ENCODE assay signal across 9 cellular contexts in genomic region chr16:84741351-84741791, GRCh38. TPM values are rescaled to one million over a fixed set of nuclear protein-coding genes. Genes with fewer than 3 reads are reported as not detected.
DNase-seq lines count a peak whose midpoint lies in the region; ATAC-seq and TF ChIP-seq lines count a peak whose summit lies in the region.
"Had no signal": no experiment of that assay in that cellular context is flagged by ENCODE, and none has a peak within 500 bp of the region (broad histone marks: within the 10 kb centered on the region; RNA-seq: fewer than 3 reads in every experiment).

No MANE protein-coding gene starts in this region.

- no peaks in the 10 kb centered on the region for H3K27me3 Mint-ChIP-seq in activated naive CD4-positive, alpha-beta T cell treated with anti-CD3 and anti-CD28 coated beads for 36 hours (ENCODE audit: low read depth)

- H3K4me1 Mint-ChIP-seq in activated naive CD4-positive, alpha-beta T cell treated with anti-CD3 and anti-CD28 coated beads for 36 hours (ENCODE audit: low read depth): peaks cover 36% of the 10 kb centered on the region

- H3K9me3 ChIP-seq in gastroesophageal sphincter (no peaks in the 10 kb centered on the region), stomach (no peaks in the 10 kb centered on the region)

- intact Hi-C loops in activated naive CD4-positive, alpha-beta T cell treated with anti-CD3 and anti-CD28 coated beads for 36 hours (cut with micrococcal nuclease): no loop called here
- intact Hi-C loops in stomach (cut with DNase I; ENCODE audit: low total_unique reads): no loop called here

- TF ChIP-seq POLR2A in gastroesophageal sphincter (IDR thresholded peaks at IDR 0.05) (no peak), stomach (IDR thresholded peaks at IDR 0.05) (no peak)

- H3K36me3 ChIP-seq in gastroesophageal sphincter (peaks cover 0 to 13% of the 10 kb centered on the region in 2 donors), stomach (peaks cover 9 to 26% (median 20%) of the 10 kb centered on the region in 4 donors)

- H3K9me3 Mint-ChIP-seq in activated naive CD4-positive, alpha-beta T cell treated with anti-CD3 and anti-CD28 coated beads for 36 hours: no peaks in the 10 kb centered on the region

- WGBS in gastroesophageal sphincter (ENCODE audit: low coverage in 1 of 2), 2 donors: 0 to 5% methylated on average over 2 of the region's 2 CpGs
- 9 to 21% (median 10%) methylated on average over 2 of the region's 2 CpGs for WGBS in stomach, 5 donors

- no peak for TF ChIP-seq CTCF in gastroesophageal sphincter (IDR thresholded peaks at IDR 0.05)
- TF ChIP-seq CTCF in stomach (IDR thresholded peaks at IDR 0.05): no peak
- no peak for TF ChIP-seq CTCF in coronary artery (IDR thresholded peaks at IDR 0.05)

- H3K4me1 ChIP-seq in gastroesophageal sphincter: peaks cover 20 to 70% (median 32%) of the 10 kb centered on the region in 3 donors
- H3K4me1 ChIP-seq in stomach: peaks cover 48 to 76% (median 64%) of the 10 kb centered on the region in 4 donors

- peak; percentile 10 for ATAC-seq in gastroesophageal sphincter

- H3K36me3 Mint-ChIP-seq in activated naive CD4-positive, alpha-beta T cell treated with anti-CD3 and anti-CD28 coated beads for 36 hours (ENCODE audit: low read depth): peaks cover 19% of the 10 kb centered on the region

- DNase-seq in activated naive CD4-positive, alpha-beta T cell treated with anti-CD3 and anti-CD28 coated beads for 36 hours: peak; percentile 45
- DNase-seq in activated naive CD4-positive, alpha-beta T cell (lab: John Stamatoyannopoulos, UW): no peak
- DNase-seq in SK-MEL-5 (ENCODE audit: low read depth, low spot score) (peak; percentile 32), stomach (no peak), coronary artery (ENCODE audit: low spot score) (no peak), middle frontal gyrus (ENCODE audit: extremely low spot score, low spot score) (no peak)
- no peak for DNase-seq in activated effector memory CD4-positive, alpha-beta T cell treated with anti-CD3 and anti-CD28 coated beads, Interleukin-2, amount 50 U/mL, for 16 hours
- DNase-seq: stimulated activated CD4-positive, alpha-beta T cell treated with anti-CD3 and anti-CD28 coated beads, Interleukin-2, amount 100 ng/mL, for 48 hours had no signal

- no peak for TF ChIP-seq EP300 in gastroesophageal sphincter (IDR thresholded peaks at IDR 0.05)
- TF ChIP-seq EP300 in stomach (IDR thresholded peaks at IDR 0.05): no peak

- CTCF ChIA-PET in activated naive CD4-positive, alpha-beta T cell treated with anti-CD3 and anti-CD28 coated beads for 36 hours (lab: Charles Lee): interaction anchor here (0.5 to 7.8 kb wide), 4 partner anchors 12 to 117 kb away, joined by 3 to 124 read pairs (median 40); no protein-coding TSS in a partner anchor

- H3K27ac ChIP-seq in gastroesophageal sphincter (peak overlapping the region; percentile 27 to 69 (median 40)), stomach (peak overlapping the region in 3 of 5 donors; percentile 32 to 49 (median 45)), coronary artery (no peak overlapping the region)

- H3K27me3 ChIP-seq in gastroesophageal sphincter: no peaks in the 10 kb centered on the region
- no peaks in the 10 kb centered on the region for H3K27me3 ChIP-seq in stomach

- in situ Hi-C loops in SK-MEL-5 (cut with HindIII; ENCODE audit: low pct_unique_long_range_greater_than_20kb, low sequenced_read_pairs): no loop called here

- peak overlapping the region; percentile 24 for H3K27ac Mint-ChIP-seq in activated naive CD4-positive, alpha-beta T cell treated with anti-CD3 and anti-CD28 coated beads for 36 hours

- H3K4me3 ChIP-seq in gastroesophageal sphincter (no peak overlapping the region), stomach (no peak overlapping the region), coronary artery (no peak overlapping the region)

- H3K4me3 Mint-ChIP-seq in activated naive CD4-positive, alpha-beta T cell treated with anti-CD3 and anti-CD28 coated beads for 36 hours: no peak overlapping the region

RNA-seq across cellular contexts. Expression of gene USP10, which starts 41.6 kb away (rescaled TPM):
- 10 to 100 TPM; 93.9 to 95.2 TPM for total RNA-seq in activated naive CD4-positive, alpha-beta T cell treated with anti-CD3 and anti-CD28 coated beads for 36 hours
- total RNA-seq in SK-MEL-5 (2014; rRNA removed; shearing (Covaris generic)): 41.1 and 46.8 TPM in 2 replicates
- 69.0 and 76.8 TPM in 2 replicates for polyA plus RNA-seq in SK-MEL-5 (2015; cell fraction: cytosol; rRNA removed)
- 73.2 and 74.1 TPM in 2 replicates for polyA plus RNA-seq in SK-MEL-5 (2015; cell fraction: nucleus; rRNA removed)
- total RNA-seq in gastroesophageal sphincter: 10 to 100 TPM; 49.1 to 70.2 (median 60.0) TPM
- total RNA-seq in stomach: 100 to 1,000 TPM in 1 of 5 donors, 10 to 100 TPM in 4; 37.4 to 183 (median 54.2) TPM
- polyA plus RNA-seq in stomach: 10 to 100 TPM; 17.1 to 33.0 (median 22.6) TPM

Comparison
In these comparisons a context has a peak if more than half of its experiments do, and no peak if none do; other contexts are left out.
1. DNase-seq: peak in activated naive CD4-positive, alpha-beta T cell treated with anti-CD3 and anti-CD28 coated beads for 36 hours (single experiment) and SK-MEL-5 (single experiment); none in activated naive CD4-positive, alpha-beta T cell (0 of 4), stomach (single experiment), coronary artery (single experiment), middle frontal gyrus (single experiment) and activated effector memory CD4-positive, alpha-beta T cell treated with anti-CD3 and anti-CD28 coated beads, Interleukin-2, amount 50 U/mL, for 16 hours (single experiment).
2. H3K27ac ChIP-seq: peak in gastroesophageal sphincter (4 of 4) and stomach (3 of 5); none in coronary artery (0 of 2).